ENCODE assay signal across 8 cellular contexts in genomic region chr12:6341439-6342139, GRCh38. TPM values are rescaled to one million over a fixed set of nuclear protein-coding genes. Genes with fewer than 3 reads are reported as not detected.
DNase-seq lines count a peak whose midpoint lies in the region; ATAC-seq and TF ChIP-seq lines count a peak whose summit lies in the region.

Gene TNFRSF1A (minus strand): TSS chr12:6342076. CDS start chr12:6341814, 262 bp downstream.

- H3K36me3 Mint-ChIP-seq in HFFc6 (ENCODE audit: low read depth) = no peaks in the 10 kb centered on the region; the same call in 1 of the 2 replicates
- H3K36me3 Mint-ChIP-seq in T-cell = no peaks in the 10 kb centered on the region

- no peaks in the 10 kb centered on the region for H3K9me3 Mint-ChIP-seq in HFFc6
- no peaks in the 10 kb centered on the region for H3K9me3 Mint-ChIP-seq in T-cell

- H3K27me3 ChIP-seq in BLaER1 treated with 17β-estradiol and CSF1 and Interleukin-3, amounts not matched to agents 10 nM and 100 nM = no peaks in the 10 kb centered on the region

- peak within 1 kb of the TSS; percentile 94 to 100 (median 98) for H3K9ac ChIP-seq in BLaER1 treated with 17β-estradiol and CSF1 and Interleukin-3, amounts not matched to agents 10 nM and 100 nM

- no peak within 1 kb of the TSS for H3K27ac Mint-ChIP-seq in HFFc6
- no peak within 1 kb of the TSS for H3K27ac Mint-ChIP-seq in T-cell

- H3K27me3 Mint-ChIP-seq in HFFc6 (ENCODE audit: insufficient read depth) (peaks cover 1% of the 10 kb centered on the region; the same call in 1 of the 2 replicates), T-cell (no peaks in the 10 kb centered on the region)

- TF ChIP-seq CTCF in HFFc6 (IDR thresholded peaks at IDR 0.05) = 0 out of 2 replicates have a peak, but pooled peaks have one; percentile 4

- peak within 1 kb of the TSS; percentile 84 to 100 (median 97) for H3K4me3 ChIP-seq in BLaER1 treated with 17β-estradiol and CSF1 and Interleukin-3, amounts not matched to agents 10 nM and 100 nM
- peak within 1 kb of the TSS; percentile 65 to 95 (median 87) for H3K4me3 ChIP-seq in skin epidermis

- H3K36me3 ChIP-seq in BLaER1 treated with 17β-estradiol and CSF1 and Interleukin-3, amounts not matched to agents 10 nM and 100 nM = peaks cover 16 to 49% (median 37%) of the 10 kb centered on the region in 11 experiments; a peak in 20 of 22 replicates

- CTCF ChIA-PET in T-cell (lab: Charles Lee) = interaction anchor here in 1 of 2 donors (0.9 kb wide), 2 partner anchors 9 to 26 kb away, joined by 3 to 11 read pairs; no protein-coding TSS in a partner anchor

- DNase-seq in HFFc6 = peak; percentile 63
- peak in 17 of 34 experiments; percentile 22 to 62 (median 43) for DNase-seq in T-cell
- DNase-seq in cerebellar cortex (ENCODE audit: low spot score) = peak; percentile 72
- peak; percentile 90 for DNase-seq in iris pigment epithelial cell (ENCODE audit: low read depth)
- no peak for DNase-seq in NCI-H1105 (lab: John Stamatoyannopoulos, UW)
- DNase-seq in T1000 (lab: John Stamatoyannopoulos, UW) = no peak

- no peak within 1 kb of the TSS; the same call in 1 of the 2 replicates for H3K4me3 Mint-ChIP-seq in HFFc6
- H3K4me3 Mint-ChIP-seq in T-cell = no peak within 1 kb of the TSS

- peak within 1 kb of the TSS; percentile 94 to 100 (median 98) for H3K27ac ChIP-seq in BLaER1 treated with 17β-estradiol and CSF1 and Interleukin-3, amounts not matched to agents 10 nM and 100 nM
- H3K27ac ChIP-seq in skin epidermis = peak within 1 kb of the TSS; percentile 89 to 100 (median 99)

- peaks cover 40 to 52% (median 48%) of the 10 kb centered on the region in 11 experiments for H4K20me1 ChIP-seq in BLaER1 treated with 17β-estradiol and CSF1 and Interleukin-3, amounts not matched to agents 10 nM and 100 nM

- POLR2A ChIA-PET in T-cell (lab: Charles Lee) = interaction anchor here in 1 of 2 donors (0.5 kb wide), 1 partner anchor 1576 kb away, joined by 4 read pairs; no protein-coding TSS in a partner anchor

- H3K4me1 Mint-ChIP-seq in HFFc6 (ENCODE audit: low read depth) (peaks cover 38% of the 10 kb centered on the region), T-cell (peaks cover 38 to 46% (median 39%) of the 10 kb centered on the region in 3 donors)

- H3K4me2 ChIP-seq in BLaER1 treated with 17β-estradiol and CSF1 and Interleukin-3, amounts not matched to agents 10 nM and 100 nM = peak within 1 kb of the TSS; percentile 95 to 100 (median 99)

- peaks cover 56 to 84% (median 75%) of the 10 kb centered on the region in 10 experiments for H3K4me1 ChIP-seq in BLaER1 treated with 17β-estradiol and CSF1 and Interleukin-3, amounts not matched to agents 10 nM and 100 nM

- peak; percentile 40 to 53 (median 42) for ATAC-seq in T-cell (replicated peaks in 1 of 4)

- no peaks in the 10 kb centered on the region for H3K9me3 ChIP-seq in BLaER1 treated with 17β-estradiol and CSF1 and Interleukin-3, amounts not matched to agents 10 nM and 100 nM (replicated peaks in 1 of 11)

RNA-seq across cellular contexts. Expression of gene TNFRSF1A, which starts in this region (rescaled TPM):
- 100 to 1,000 TPM; 105 to 122 (median 112) TPM for total RNA-seq in HFFc6 (2021; fragmentation: NEBNext Ultra II Directional; extraction: Animal tissue kit (Norgen Biotek cat#: 25700))
- 10 to 100 TPM; 32.3 to 88.0 (median 86.5) TPM for total RNA-seq in T-cell

Comparison
In these comparisons a context has a peak if more than half of its experiments do, and no peak if none do; other contexts are left out.
1. DNase-seq: peak in HFFc6 (single experiment), cerebellar cortex (single experiment) and iris pigment epithelial cell (single experiment); none in NCI-H1105 (single experiment) and T1000 (single experiment).